Comparison of ENCODE assay signal across 9 cellular contexts in the genomic region with DNA sequence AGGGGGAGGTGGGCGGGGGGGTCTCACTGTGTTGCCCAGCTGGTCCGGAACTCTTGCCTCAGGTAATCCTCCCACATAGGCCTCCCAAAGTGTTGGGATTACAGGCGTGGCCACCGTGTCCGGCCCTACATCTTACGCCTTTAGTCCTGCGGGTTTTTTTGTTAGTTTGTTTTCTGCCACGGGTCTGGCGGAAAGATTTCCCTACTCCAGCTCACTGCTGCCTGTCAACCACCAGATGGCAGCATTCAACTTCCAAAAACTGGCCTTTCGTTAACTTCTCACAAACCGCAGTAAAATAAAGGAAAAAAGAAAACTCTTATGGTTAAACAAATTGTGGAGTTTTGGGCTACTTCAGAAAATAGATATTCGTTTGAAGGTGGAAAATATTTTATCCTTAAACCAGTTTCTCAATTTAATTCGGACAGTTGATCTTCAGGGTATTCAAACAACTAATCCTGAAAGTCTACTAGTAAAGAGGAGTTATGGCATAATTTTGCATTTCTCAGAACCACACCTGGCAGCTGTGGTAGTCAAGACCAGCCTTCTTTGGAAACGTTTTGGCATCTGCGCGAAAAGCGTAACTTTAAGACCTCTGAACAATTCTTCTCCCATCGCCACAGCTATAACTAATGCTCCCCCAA. TPM values are rescaled to one million over a fixed set of nuclear protein-coding genes. Genes with fewer than 3 reads are reported as not detected.
A peak's percentile ranks its signal among the peaks of the same experiment; 100 is the strongest.
DNase-seq lines count a peak whose midpoint lies in the region; ATAC-seq and TF ChIP-seq lines count a peak whose summit lies in the region.
"Had no signal": no experiment of that assay in that cellular context is flagged by ENCODE, and none has a peak within 500 bp of the region (broad histone marks: within the 10 kb centered on the region; RNA-seq: fewer than 3 reads in every experiment).

No MANE protein-coding gene starts in this region.

- no peak overlapping the region for H3K4me3 ChIP-seq in fibroblast of mammary gland (ENCODE audit: control insufficient read depth, low read depth, low read length)
- H3K4me3 ChIP-seq in neural progenitor cell, result no peak overlapping the region

- peaks cover 6% of the 10 kb centered on the region for H3K4me1 Mint-ChIP-seq in neural progenitor cell

- H3K27me3 ChIP-seq in neural progenitor cell, result no peaks in the 10 kb centered on the region
- H3K27me3 ChIP-seq: neutrophil had no signal

- no peak overlapping the region for H3K27ac ChIP-seq in neural progenitor cell
- H3K27ac ChIP-seq: neutrophil had no signal

- ATAC-seq in HG02981 (IDR thresholded peaks at IDR 0.05; ENCODE audit: unreplicated experiment), result no peak
- ATAC-seq in HG02870 (IDR thresholded peaks at IDR 0.05; ENCODE audit: unreplicated experiment), result no peak

- no peaks in the 10 kb centered on the region for H3F3A ChIP-seq in neural progenitor cell (ENCODE audit: low read depth)

- H3K27me3 Mint-ChIP-seq in neural progenitor cell (ENCODE audit: insufficient read depth, low read depth), result peaks cover 6% of the 10 kb centered on the region

- H3K9me3 Mint-ChIP-seq in neural progenitor cell, result no peaks in the 10 kb centered on the region

- no peak overlapping the region for H3K9ac ChIP-seq in neural progenitor cell

- H4K20me1 ChIP-seq in neural progenitor cell (ENCODE audit: low read depth), result no peaks in the 10 kb centered on the region

- DNase-seq in AG20443 (ENCODE audit: low spot score), result peak; percentile 57
- peak; percentile 14 for DNase-seq in GM04503 (ENCODE audit: low read depth)
- peak; percentile 43 for DNase-seq in LHCN-M2 (ENCODE audit: low read depth)
- DNase-seq in SK-N-DZ (ENCODE audit: low spot score), result peak; percentile 63
- DNase-seq in fibroblast of mammary gland (ENCODE audit: low read depth), result peak; percentile 76
- DNase-seq in neural progenitor cell (ENCODE audit: low spot score), result peak; percentile 79

- no peaks in the 10 kb centered on the region for H3K79me2 ChIP-seq in neural progenitor cell (ENCODE audit: low read depth)

- peaks cover 5% of the 10 kb centered on the region for H3K4me1 ChIP-seq in neural progenitor cell

- peak; percentile 90 for TF ChIP-seq CTCF in fibroblast of mammary gland (conservative IDR thresholded peaks at IDR 0.05; ENCODE audit: control insufficient read depth, insufficient read depth, low read depth, low read length)
- TF ChIP-seq CTCF in neural progenitor cell (IDR thresholded peaks at IDR 0.05), result peak; percentile 97

- H3K36me3 ChIP-seq in neural progenitor cell, result no peaks in the 10 kb centered on the region
- H3K36me3 ChIP-seq: neutrophil had no signal

- H3K36me3 Mint-ChIP-seq in neural progenitor cell, result no peaks in the 10 kb centered on the region

- H3K4me2 ChIP-seq in neural progenitor cell, result peak overlapping the region; percentile 37

- H3K9me3 ChIP-seq in neural progenitor cell (ENCODE audit: low read depth), result no peaks in the 10 kb centered on the region
- H3K9me3 ChIP-seq: neutrophil had no signal

- H2AFZ ChIP-seq in neural progenitor cell (replicated peaks), result peak overlapping the region; percentile 74

- peak overlapping the region; percentile 55 for H3K27ac Mint-ChIP-seq in neural progenitor cell

- peak overlapping the region; percentile 56 for H3K4me3 Mint-ChIP-seq in neural progenitor cell

RNA-seq across cellular contexts. Expression of a gene that starts 41.1 kb away (rescaled TPM):
- total RNA-seq in LHCN-M2 (2014; rRNA removed) (not detected in 2 replicates), neural progenitor cell (ENCODE audit: low replicate concordance) (not detected in 2 replicates)
- polyA plus RNA-seq in LHCN-M2 (2012), result not detected
- polyA plus RNA-seq in SK-N-DZ (2014; cell fraction: cytosol; rRNA removed), result not detected in 2 replicates
- polyA plus RNA-seq in SK-N-DZ (2014; cell fraction: nucleus; rRNA removed), result not detected in 2 replicates

Comparison
In these comparisons a context has a peak if more than half of its experiments do, and no peak if none do; other contexts are left out.
1. DNase-seq: peak in every context shown above with its lines; median percentile 79 in neural progenitor cell; 76 in fibroblast of mammary gland; 63 in SK-N-DZ; 57 in AG20443; 43 in LHCN-M2; 14 in GM04503.